8 cellular contexts compared by ENCODE assay signal in the genomic region with DNA sequence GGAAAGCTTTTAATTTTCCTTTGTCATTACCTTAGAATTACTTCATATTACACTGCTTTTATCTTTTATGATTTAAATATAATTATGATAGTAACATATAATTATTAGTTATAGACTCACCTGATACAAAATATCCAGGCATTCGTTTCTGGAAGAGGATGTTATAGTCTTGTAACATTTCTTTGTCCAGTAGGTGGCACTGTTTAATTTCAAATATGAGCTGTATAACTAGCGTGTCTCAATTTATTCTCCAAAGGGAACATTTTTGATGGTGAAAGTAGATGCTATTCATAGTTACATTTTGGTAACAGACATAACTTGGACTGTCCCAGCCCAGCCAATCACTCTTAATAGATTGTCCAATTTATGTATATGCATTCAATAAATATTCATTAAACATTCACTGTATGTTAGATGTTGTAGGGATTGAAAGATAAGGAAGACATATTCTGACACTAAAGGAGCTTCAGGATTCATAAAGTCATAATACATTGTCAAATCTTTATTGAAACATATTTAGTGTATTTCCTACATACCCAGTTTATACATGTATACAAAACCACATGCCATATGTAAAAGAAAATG. TPM values are rescaled to one million over a fixed set of nuclear protein-coding genes. Genes with fewer than 3 reads are reported as not detected.
DNase-seq lines count a peak whose midpoint lies in the region; ATAC-seq, FAIRE-seq and TF ChIP-seq lines count a peak whose summit lies in the region.

No MANE protein-coding gene starts in this region.

- CTCF ChIA-PET in A673 (lab: Charles Lee), result interaction anchor here (0.5 to 1.4 kb wide), 6 partner anchors 19 to 767 kb away, joined by 3 to 8 read pairs (median 4); a partner anchor contains a TSS
- CTCF ChIA-PET in activated naive CD4-positive, alpha-beta T cell treated with anti-CD3 and anti-CD28 coated beads, Interleukin-2, amount 10 ng/mL, durations not matched to agents 7 days and 5 days (lab: Charles Lee), result interaction anchor here (1.0 to 1.6 kb wide), 10 partner anchors 10 to 1826 kb away, joined by 3 to 15 read pairs (median 5); no protein-coding TSS in a partner anchor

- peak; percentile 68 for TF ChIP-seq CTCF in A673 (conservative IDR thresholded peaks at IDR 0.05; ENCODE audit: low read depth, low read length)
- TF ChIP-seq CTCF in adrenal gland (IDR thresholded peaks at IDR 0.05), result peak; percentile 38 to 72 (median 56)

- H3K4me1 Mint-ChIP-seq in activated naive CD4-positive, alpha-beta T cell treated with anti-CD3 and anti-CD28 coated beads, Interleukin-2, amount 10 ng/mL, durations not matched to agents 7 days and 5 days, result no peaks in the 10 kb centered on the region

- DNase-seq in A673 (ENCODE audit: low spot score) (peak; percentile 83), GM12891 (ENCODE audit: insufficient read length, low spot score) (no peak), NCI-H2107 treated with DMSO at 0.1 percent for 48 hours (lab: John Stamatoyannopoulos, UW; ENCODE audit: unreplicated experiment) (peak; percentile 54), adrenal gland (no peak), left ventricle myocardium superior (no peak), smooth muscle cell of the brain vasculature (ENCODE audit: low read depth, low spot score) (peak; percentile 18)
- DNase-seq in activated naive CD4-positive, alpha-beta T cell treated with anti-CD3 and anti-CD28 coated beads, Interleukin-2, amount 10 ng/mL, durations not matched to agents 7 days and 5 days, result no peak

- no peak overlapping the region for H3K4me3 Mint-ChIP-seq in activated naive CD4-positive, alpha-beta T cell treated with anti-CD3 and anti-CD28 coated beads, Interleukin-2, amount 10 ng/mL, durations not matched to agents 7 days and 5 days

- ATAC-seq in HG02884 (IDR thresholded peaks at IDR 0.05; ENCODE audit: unreplicated experiment) (peak; percentile 81), left ventricle myocardium superior (peak; percentile 66)

- BruUV-seq in A673 (replicated peaks; lab: Mats Ljungman, UMichigan), result TSS peak; percentile 57

- TF ChIP-seq POLR2A in GM12891 (IDR thresholded peaks at IDR 0.05; ENCODE audit: low read depth, low read length) (no peak), adrenal gland (IDR thresholded peaks at IDR 0.05) (no peak)

- H3K27me3 Mint-ChIP-seq in activated naive CD4-positive, alpha-beta T cell treated with anti-CD3 and anti-CD28 coated beads, Interleukin-2, amount 10 ng/mL, durations not matched to agents 7 days and 5 days, result no peaks in the 10 kb centered on the region

- peak; percentile 52 for FAIRE-seq in GM12891 (lab: Jason Lieb, UNC)

- H3K27me3 ChIP-seq in A673 (replicated peaks; ENCODE audit: insufficient read depth, low read depth, low read length, poor library complexity) (no peaks in the 10 kb centered on the region), adrenal gland (no peaks in the 10 kb centered on the region)

- H3K27ac ChIP-seq in A673 (ENCODE audit: low read depth, low read length, poor library complexity, severe bottlenecking), result peak overlapping the region; percentile 62
- no peak overlapping the region for H3K27ac ChIP-seq in adrenal gland

- H3K36me3 ChIP-seq in A673 (ENCODE audit: insufficient read depth, low read length, poor library complexity, severe bottlenecking) (no peaks in the 10 kb centered on the region), adrenal gland (replicated peaks in 1 of 2) (no peaks in the 10 kb centered on the region)

- H3K4me1 ChIP-seq in A673 (ENCODE audit: insufficient read depth, low read length, poor library complexity, severe bottlenecking) (peaks cover 12% of the 10 kb centered on the region), adrenal gland (replicated peaks in 1 of 2) (no peaks in the 10 kb centered on the region)

- H3K9me3 Mint-ChIP-seq in activated naive CD4-positive, alpha-beta T cell treated with anti-CD3 and anti-CD28 coated beads, Interleukin-2, amount 10 ng/mL, durations not matched to agents 7 days and 5 days, result no peaks in the 10 kb centered on the region

- H3K9me3 ChIP-seq in A673 (ENCODE audit: low read depth, low read length, poor library complexity, severe bottlenecking) (no peaks in the 10 kb centered on the region), adrenal gland (replicated peaks in 1 of 3) (no peaks in the 10 kb centered on the region)

- no peaks in the 10 kb centered on the region for H3K36me3 Mint-ChIP-seq in activated naive CD4-positive, alpha-beta T cell treated with anti-CD3 and anti-CD28 coated beads, Interleukin-2, amount 10 ng/mL, durations not matched to agents 7 days and 5 days

- WGBS in adrenal gland, 4 donors, result 0 to 1% (median 0%) methylated on average over 2 of the region's 2 CpGs

- H3K27ac Mint-ChIP-seq in activated naive CD4-positive, alpha-beta T cell treated with anti-CD3 and anti-CD28 coated beads, Interleukin-2, amount 10 ng/mL, durations not matched to agents 7 days and 5 days, result no peak overlapping the region

- H3K4me3 ChIP-seq in A673 (ENCODE audit: low read depth, low read length, poor library complexity, severe bottlenecking) (no peak overlapping the region), adrenal gland (no peak overlapping the region)

- POLR2A ChIA-PET in A673 (lab: Charles Lee; ENCODE audit: low non-redundant PET), result interaction anchor here (0.6 kb wide), 1 partner anchor 1367 kb away, joined by 3 read pairs; no protein-coding TSS in a partner anchor

- intact Hi-C loops in A673 (cut with micrococcal nuclease; ENCODE audit: unreplicated experiment) (loop anchor here (1.0 to 5.0 kb wide), 4 partner anchors 48 to 1696 kb away; no protein-coding TSS in a partner anchor), adrenal gland (cut with DNase I) (no loop called here), left ventricle myocardium superior (cut with micrococcal nuclease) (loop anchor here (10.0 kb wide), 1 partner anchor 1384 kb away; a partner anchor contains a TSS)

TF ChIP-seq in GM12891, 5 proteins besides CTCF, POLR2A, EP300 and RAD21:
- TF ChIP-seq PAX5 (IDR thresholded peaks at IDR 0.05; ENCODE audit: insufficient read depth, low read length, severe bottlenecking) (no peak), POU2F2 (IDR thresholded peaks at IDR 0.05; ENCODE audit: low read depth, low read length) (no peak), TAF1 (IDR thresholded peaks at IDR 0.05; ENCODE audit: low read depth, low read length) (no peak), SPI1 (IDR thresholded peaks at IDR 0.05; ENCODE audit: low read depth, low read length) (no peak), POLR2AphosphoS5 (IDR thresholded peaks at IDR 0.05; ENCODE audit: low read depth, low read length) (no peak)
TF ChIP-seq in GM12891: peak in this region for 0.

RNA-seq across cellular contexts. Expression of a gene that starts 19.2 kb away (rescaled TPM):
- total RNA-seq in A673 (2021) (1.2 and 2.4 TPM in 2 replicates), adrenal gland (under 1 TPM in 1 of 8 donors, not detected in 7; 0.26 TPM), left ventricle myocardium superior (not detected)
- not detected for polyA plus RNA-seq in GM12891 (2012; ENCODE audit: low read depth, missing spikeins)
- not detected for polyA plus RNA-seq in adrenal gland

Comparison
In these comparisons a context has a peak if more than half of its experiments do, and no peak if none do; other contexts are left out.
1. DNase-seq: peak in A673 (single experiment), NCI-H2107 treated with DMSO at 0.1 percent for 48 hours (single experiment) and smooth muscle cell of the brain vasculature (single experiment); none in GM12891 (single experiment), adrenal gland (0 of 7), left ventricle myocardium superior (single experiment) and activated naive CD4-positive, alpha-beta T cell treated with anti-CD3 and anti-CD28 coated beads, Interleukin-2, amount 10 ng/mL, durations not matched to agents 7 days and 5 days (single experiment).
2. intact Hi-C loops: an anchor here in A673 (1.0 to 5.0 kb wide) and left ventricle myocardium superior (10.0 kb wide); none called in adrenal gland.